In the genomic region with DNA sequence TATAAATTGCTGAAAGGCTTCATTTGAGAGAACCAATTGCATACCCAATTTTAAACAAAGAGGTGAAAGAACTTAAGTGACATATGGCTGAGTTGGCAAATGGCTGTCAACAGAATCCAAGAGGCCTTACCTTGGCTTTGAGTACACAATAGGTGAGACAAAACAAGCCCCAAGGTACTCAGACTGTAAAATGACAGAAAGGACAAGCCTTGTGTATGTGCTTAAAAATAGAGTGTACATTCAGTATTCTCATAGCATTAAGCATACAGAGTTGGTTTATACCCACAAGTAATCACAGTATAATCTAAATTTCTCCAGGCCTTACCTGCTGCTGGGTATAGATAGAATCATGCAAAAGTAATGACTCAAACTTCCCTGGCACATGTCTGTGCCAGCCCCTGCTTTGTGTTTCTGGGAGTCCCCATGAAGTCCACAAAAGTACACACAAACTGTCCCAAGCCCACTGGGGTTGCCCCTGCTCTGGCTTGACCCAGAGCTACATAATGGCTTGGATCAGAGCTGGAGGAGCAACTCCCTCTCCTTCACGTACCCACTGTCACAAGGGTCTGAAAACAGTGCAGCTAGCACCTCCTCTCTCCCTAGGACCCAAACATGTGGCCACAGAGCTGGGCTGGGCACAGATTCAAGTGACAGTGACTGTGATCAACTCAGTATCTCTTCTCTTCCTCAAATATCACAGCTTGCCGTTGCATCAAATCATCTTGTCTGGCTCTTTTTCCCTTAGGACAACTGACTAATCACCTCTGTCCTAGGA, we compare ENCODE assay signal across 1 cellular context.
TF ChIP-seq lines count a peak whose summit lies in the region.

No MANE protein-coding gene starts in this region.

TF ChIP-seq in IMR-90, 13 proteins besides CTCF, POLR2A, EP300 and RAD21:
- TF ChIP-seq RFX5 (IDR thresholded peaks at IDR 0.05; ENCODE audit: low read depth, low read length), result no peak
- no peak for TF ChIP-seq MAFK (IDR thresholded peaks at IDR 0.05; ENCODE audit: low read depth, low read length)
- no peak for TF ChIP-seq RCOR1 (IDR thresholded peaks at IDR 0.05; ENCODE audit: insufficient replicate concordance, low read length)
- TF ChIP-seq SMC3 (IDR thresholded peaks at IDR 0.05; ENCODE audit: low read depth, low read length), result no peak
- no peak for TF ChIP-seq CEBPB (IDR thresholded peaks at IDR 0.05; ENCODE audit: low read depth, low read length)
- no peak for TF ChIP-seq FOS (IDR thresholded peaks at IDR 0.05; ENCODE audit: low read depth, low read length)
- no peak for TF ChIP-seq NFE2L2 (IDR thresholded peaks at IDR 0.05; ENCODE audit: low read depth, low read length)
- TF ChIP-seq, protein P1, sequence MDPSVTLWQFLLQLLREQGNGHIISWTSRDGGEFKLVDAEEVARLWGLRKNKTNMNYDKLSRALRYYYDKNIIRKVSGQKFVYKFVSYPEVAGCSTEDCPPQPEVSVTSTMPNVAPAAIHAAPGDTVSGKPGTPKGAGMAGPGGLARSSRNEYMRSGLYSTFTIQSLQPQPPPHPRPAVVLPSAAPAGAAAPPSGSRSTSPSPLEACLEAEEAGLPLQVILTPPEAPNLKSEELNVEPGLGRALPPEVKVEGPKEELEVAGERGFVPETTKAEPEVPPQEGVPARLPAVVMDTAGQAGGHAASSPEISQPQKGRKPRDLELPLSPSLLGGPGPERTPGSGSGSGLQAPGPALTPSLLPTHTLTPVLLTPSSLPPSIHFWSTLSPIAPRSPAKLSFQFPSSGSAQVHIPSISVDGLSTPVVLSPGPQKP (IDR thresholded peaks at IDR 0.05; ENCODE audit: borderline replicate concordance, low read depth, low read length), result no peak
- TF ChIP-seq, protein P2, sequence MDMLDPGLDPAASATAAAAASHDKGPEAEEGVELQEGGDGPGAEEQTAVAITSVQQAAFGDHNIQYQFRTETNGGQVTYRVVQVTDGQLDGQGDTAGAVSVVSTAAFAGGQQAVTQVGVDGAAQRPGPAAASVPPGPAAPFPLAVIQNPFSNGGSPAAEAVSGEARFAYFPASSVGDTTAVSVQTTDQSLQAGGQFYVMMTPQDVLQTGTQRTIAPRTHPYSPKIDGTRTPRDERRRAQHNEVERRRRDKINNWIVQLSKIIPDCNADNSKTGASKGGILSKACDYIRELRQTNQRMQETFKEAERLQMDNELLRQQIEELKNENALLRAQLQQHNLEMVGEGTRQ (IDR thresholded peaks at IDR 0.05; ENCODE audit: low read depth, low read length), result no peak
- TF ChIP-seq BHLHE40 (IDR thresholded peaks at IDR 0.05; ENCODE audit: low read depth, low read length), result no peak
- TF ChIP-seq CHD1 (IDR thresholded peaks at IDR 0.05; ENCODE audit: low read depth, low read length), result no peak
- TF ChIP-seq MXI1 (IDR thresholded peaks at IDR 0.05; ENCODE audit: borderline replicate concordance, low read depth, low read length), result no peak
- TF ChIP-seq MAZ (IDR thresholded peaks at IDR 0.05; ENCODE audit: borderline replicate concordance, low read depth, low read length), result no peak
TF ChIP-seq in IMR-90: peak in this region for 0.
